In the genomic region with DNA sequence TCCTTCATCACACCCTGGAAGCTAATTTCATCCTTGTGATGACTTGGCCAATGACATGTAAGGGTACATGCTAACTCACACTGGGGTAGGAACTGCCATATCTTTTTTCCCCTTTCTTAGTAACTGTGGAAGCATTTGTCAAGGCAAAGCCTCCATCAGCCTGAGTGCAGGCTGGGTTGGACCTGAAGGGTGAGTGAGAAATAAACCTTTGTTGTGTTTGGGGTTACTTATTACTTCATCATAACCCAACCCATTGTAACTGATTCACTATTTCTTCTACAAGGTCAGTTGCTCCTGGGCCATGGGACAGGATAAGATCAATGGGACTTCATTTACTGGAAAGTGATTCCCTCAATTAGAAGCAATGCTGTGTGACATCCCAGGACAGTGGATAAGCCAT, we compare ENCODE assay signal across 24 cellular contexts.
"Had no signal": no experiment of that assay in that cellular context is flagged by ENCODE, and none has a peak within 500 bp of the region (broad histone marks: within the 10 kb centered on the region; RNA-seq: fewer than 3 reads in every experiment).

No MANE protein-coding gene starts in this region.

- H3K4me1 Mint-ChIP-seq: activated CD4-positive, alpha-beta T cell treated with anti-CD3 and anti-CD28 coated beads, Interleukin-2, amount 10 ng/mL, durations not matched to agents 24 days and 14 days; activated naive CD8-positive, alpha-beta T cell treated with anti-CD3 and anti-CD28 coated beads for 36 hours; activated T-helper 17 cell treated with anti-CD3 and anti-CD28 coated beads, Interleukin-2, amount 50 U/mL, for 72 hours had no signal

- DNase-seq: activated CD4-positive, alpha-beta T cell treated with anti-CD3 and anti-CD28 coated beads, Interleukin-2, amount 10 ng/mL, durations not matched to agents 24 days and 14 days; activated CD8-positive, alpha-beta T cell treated with anti-CD3 and anti-CD28 coated beads for 36 hours; activated naive CD4-positive, alpha-beta T cell; activated naive CD8-positive, alpha-beta T cell treated with anti-CD3 and anti-CD28 coated beads for 36 hours; activated T-cell treated with anti-CD3 and anti-CD28 coated beads, Interleukin-2, amount 50 U/mL, for 1 hour; amygdala; body of pancreas; caudate nucleus; effector memory CD8-positive, alpha-beta T cell; foreskin melanocyte; hypothalamus; islet precursor cell; midbrain; nucleus accumbens; posterior cingulate gyrus; retina; stimulated activated CD4-positive, alpha-beta T cell treated with anti-CD3 and anti-CD28 coated beads, Interleukin-2, amount 100 ng/mL, for 24 hours; stimulated activated naive CD8-positive, alpha-beta T cell treated with anti-CD3 and anti-CD28 coated beads, Interleukin-15, Interleukin-2, amounts not matched to agents 100 U/mL and 50 U/mL, for 24 hours; substantia nigra; tibial artery; uterus had no signal

- H3K27ac Mint-ChIP-seq: activated CD4-positive, alpha-beta T cell treated with anti-CD3 and anti-CD28 coated beads, Interleukin-2, amount 10 ng/mL, durations not matched to agents 24 days and 14 days; activated CD8-positive, alpha-beta T cell treated with anti-CD3 and anti-CD28 coated beads for 36 hours; activated naive CD8-positive, alpha-beta T cell treated with anti-CD3 and anti-CD28 coated beads for 36 hours; activated T-helper 17 cell treated with anti-CD3 and anti-CD28 coated beads, Interleukin-2, amount 50 U/mL, for 72 hours; effector memory CD8-positive, alpha-beta T cell had no signal

- H3K27me3 ChIP-seq: body of pancreas, tibial artery, uterus had no signal

- H3K9me3 Mint-ChIP-seq: activated T-helper 17 cell treated with anti-CD3 and anti-CD28 coated beads, Interleukin-2, amount 50 U/mL, for 72 hours had no signal

- H3K4me1 ChIP-seq: body of pancreas had no signal

- H3K4me3 ChIP-seq: body of pancreas, tibial artery, uterus had no signal

- H3K27me3 Mint-ChIP-seq: activated naive CD8-positive, alpha-beta T cell treated with anti-CD3 and anti-CD28 coated beads for 36 hours had no signal

- H3K36me3 ChIP-seq: tibial artery, uterus had no signal

- H3K27ac ChIP-seq: body of pancreas had no signal

- H3K9me3 ChIP-seq: body of pancreas, tibial artery, uterus had no signal

- H3K4me3 Mint-ChIP-seq: activated CD4-positive, alpha-beta T cell treated with anti-CD3 and anti-CD28 coated beads, Interleukin-2, amount 10 ng/mL, durations not matched to agents 24 days and 14 days; activated CD8-positive, alpha-beta T cell treated with anti-CD3 and anti-CD28 coated beads for 36 hours; activated naive CD8-positive, alpha-beta T cell treated with anti-CD3 and anti-CD28 coated beads for 36 hours; activated T-helper 17 cell treated with anti-CD3 and anti-CD28 coated beads, Interleukin-2, amount 50 U/mL, for 72 hours; effector memory CD8-positive, alpha-beta T cell; nephron had no signal

- ATAC-seq: activated CD8-positive, alpha-beta T cell treated with anti-CD3 and anti-CD28 coated beads for 36 hours; activated T-helper 17 cell treated with anti-CD3 and anti-CD28 coated beads, Interleukin-2, amount 50 U/mL, for 72 hours; body of pancreas; effector memory CD8-positive, alpha-beta T cell; left lobe of liver; stimulated activated naive CD8-positive, alpha-beta T cell treated with anti-CD3 and anti-CD28 coated beads, Interleukin-15, Interleukin-2, amounts not matched to agents 100 U/mL and 50 U/mL, for 24 hours had no signal
